Comparison of ENCODE assay signal across 20 cellular contexts in genomic region chrX:39202641-39203040, GRCh38.
"Had no signal": no experiment of that assay in that cellular context is flagged by ENCODE, and none has a peak within 500 bp of the region (broad histone marks: within the 10 kb centered on the region; RNA-seq: fewer than 3 reads in every experiment).

No MANE protein-coding gene starts in this region.

- H3K4me3 Mint-ChIP-seq: effector memory CD8-positive, alpha-beta T cell; natural killer cell; stimulated activated effector memory CD8-positive, alpha-beta T cell treated with anti-CD3 and anti-CD28 coated beads, Interleukin-12 subunit alpha, Interleukin-12 subunit beta, amount 100 ng/mL, for 72 hours had no signal

- H3K9me3 Mint-ChIP-seq: effector memory CD8-positive, alpha-beta T cell; natural killer cell; stimulated activated effector memory CD8-positive, alpha-beta T cell treated with anti-CD3 and anti-CD28 coated beads, Interleukin-12 subunit alpha, Interleukin-12 subunit beta, amount 100 ng/mL, for 72 hours had no signal

- H3K27me3 ChIP-seq: gastrocnemius medialis, ovary, sigmoid colon, tibial nerve, upper lobe of left lung had no signal

- H3K36me3 Mint-ChIP-seq: natural killer cell; stimulated activated effector memory CD8-positive, alpha-beta T cell treated with anti-CD3 and anti-CD28 coated beads, Interleukin-12 subunit alpha, Interleukin-12 subunit beta, amount 100 ng/mL, for 72 hours had no signal

- H3K4me1 Mint-ChIP-seq: natural killer cell had no signal

- H3K27ac ChIP-seq: gastrocnemius medialis, lower lobe of right lung, ovary, psoas muscle, sigmoid colon, thoracic aorta, tibial nerve, upper lobe of left lung had no signal

- ATAC-seq: effector memory CD8-positive, alpha-beta T cell; gastrocnemius medialis; left ventricle myocardium superior; lower lobe of right lung; natural killer cell; psoas muscle; right cardiac atrium; stimulated activated effector memory CD8-positive, alpha-beta T cell treated with anti-CD3 and anti-CD28 coated beads, Interleukin-12 subunit alpha, Interleukin-12 subunit beta, amount 100 ng/mL, for 72 hours had no signal

- DNase-seq: cortex of kidney; effector memory CD8-positive, alpha-beta T cell; gastrocnemius medialis; head of caudate nucleus; left ventricle myocardium superior; lower lobe of right lung; natural killer cell; occipital lobe; ovary; posterior cingulate gyrus; psoas muscle; right cardiac atrium; sigmoid colon; stimulated activated CD4-positive, alpha-beta T cell treated with anti-CD3 and anti-CD28 coated beads, Interleukin-2, amount 100 ng/mL, for 24 hours; stimulated activated CD4-positive, alpha-beta T cell treated with anti-CD3 and anti-CD28 coated beads, Interleukin-4, amount 100 ng/mL, for 24 hours; stimulated activated naive CD4-positive, alpha-beta T cell treated with Interleukin-2 at 50 U/mL for 16 hours; upper lobe of left lung had no signal

- H3K4me1 ChIP-seq: gastrocnemius medialis, lower lobe of right lung, psoas muscle, sigmoid colon, tibial nerve, upper lobe of left lung had no signal

- H3K4me3 ChIP-seq: gastrocnemius medialis, lower lobe of right lung, ovary, psoas muscle, sigmoid colon, thoracic aorta, tibial nerve, upper lobe of left lung had no signal

- H3K27ac Mint-ChIP-seq: effector memory CD8-positive, alpha-beta T cell; natural killer cell; stimulated activated effector memory CD8-positive, alpha-beta T cell treated with anti-CD3 and anti-CD28 coated beads, Interleukin-12 subunit alpha, Interleukin-12 subunit beta, amount 100 ng/mL, for 72 hours had no signal

- H3K36me3 ChIP-seq: gastrocnemius medialis, lower lobe of right lung, ovary, sigmoid colon, thoracic aorta, tibial nerve, upper lobe of left lung had no signal
